Comparison of ENCODE assay signal across 8 cellular contexts in genomic region chr4:1683903-1684755, GRCh38. TPM values are rescaled to one million over a fixed set of nuclear protein-coding genes. Genes with fewer than 3 reads are reported as not detected.
DNase-seq lines count a peak whose midpoint lies in the region; ATAC-seq and TF ChIP-seq lines count a peak whose summit lies in the region.

TSS of gene FAM53A (minus strand) at chr4:1684313. CDS start at chr4:1668741, 15,572 bp downstream.

- peak in 2 of 6 experiments; percentile 12 to 34 for TF ChIP-seq CTCF in Peyer's patch (IDR thresholded peaks at IDR 0.05)
- no peak for TF ChIP-seq CTCF in fibroblast of lung (conservative IDR thresholded peaks at IDR 0.05 in 1 of 2, IDR thresholded peaks at IDR 0.05 in 1 of 2; ENCODE audit: low read depth in 1 of 2, low read length in 2 of 2)

- peak within 1 kb of the TSS; percentile 56 for H3K27ac Mint-ChIP-seq in activated T-helper 17 cell treated with anti-CD3 and anti-CD28 coated beads, Interleukin-2, amount 50 U/mL, for 72 hours
- H3K27ac Mint-ChIP-seq in naive thymus-derived CD8-positive, alpha-beta T cell = peak within 1 kb of the TSS; percentile 56 to 97 (median 88)
- H3K27ac Mint-ChIP-seq in stimulated activated memory B cell treated with anti-CD40 and anti-IgM and Interleukin-4, amounts not matched to agents 10 μg/mL and 1 μg/mL and 100 μg/mL, for 72 hours = peak within 1 kb of the TSS; percentile 75

- H3K27me3 Mint-ChIP-seq in activated T-helper 17 cell treated with anti-CD3 and anti-CD28 coated beads, Interleukin-2, amount 50 U/mL, for 72 hours = no peaks in the 10 kb centered on the region
- no peaks in the 10 kb centered on the region for H3K27me3 Mint-ChIP-seq in naive thymus-derived CD8-positive, alpha-beta T cell
- no peaks in the 10 kb centered on the region for H3K27me3 Mint-ChIP-seq in stimulated activated memory B cell treated with anti-CD40 and anti-IgM and Interleukin-4, amounts not matched to agents 10 μg/mL and 1 μg/mL and 100 μg/mL, for 72 hours

- ATAC-seq in GM21447 (IDR thresholded peaks at IDR 0.05; ENCODE audit: unreplicated experiment) = peak; percentile 78
- peak; percentile 96 for ATAC-seq in activated T-helper 17 cell treated with anti-CD3 and anti-CD28 coated beads, Interleukin-2, amount 50 U/mL, for 72 hours (replicated peaks)
- ATAC-seq in naive thymus-derived CD8-positive, alpha-beta T cell = peak; percentile 85 to 87
- peak; percentile 96 for ATAC-seq in stimulated activated memory B cell treated with anti-CD40 and anti-IgM and Interleukin-4, amounts not matched to agents 10 μg/mL and 1 μg/mL and 100 μg/mL, for 72 hours

- peak; percentile 97 for DNase-seq in D341Med (ENCODE audit: low spot score)
- peak; percentile 88 for DNase-seq in HuH-7.5 (ENCODE audit: low spot score)
- peak; percentile 95 to 97 (median 97) for DNase-seq in Peyer's patch
- peak; percentile 73 to 83 for DNase-seq in fibroblast of lung (ENCODE audit: low read depth in 2 of 2)
- peak; percentile 83 to 97 (median 92) for DNase-seq in naive thymus-derived CD8-positive, alpha-beta T cell

- H3K4me2 ChIP-seq in fibroblast of lung (ENCODE audit: extremely low read depth, insufficient read depth, low read length) = peak within 1 kb of the TSS; percentile 94

- H3K36me3 ChIP-seq in Peyer's patch (no peaks in the 10 kb centered on the region), fibroblast of lung (ENCODE audit: control insufficient read depth, insufficient read depth, low read length) (no peaks in the 10 kb centered on the region)

- POLR2A ChIA-PET in naive thymus-derived CD8-positive, alpha-beta T cell (lab: Charles Lee) = interaction anchor here (1.2 to 1.9 kb wide), 2 partner anchors 28 to 104 kb away, joined by 3 to 7 read pairs; partner anchors contain the start of gene SLBP

- H3K4me3 ChIP-seq in Peyer's patch = peak within 1 kb of the TSS; percentile 63 to 82 (median 74)
- H3K4me3 ChIP-seq in fibroblast of lung (replicated peaks in 1 of 4; ENCODE audit: control extremely low read depth in 1 of 4, insufficient read depth in 1 of 4, low read depth in 3 of 4, low read length in 4 of 4) = peak within 1 kb of the TSS; percentile 61 to 78 (median 65)

- no peaks in the 10 kb centered on the region for H3K9me3 ChIP-seq in Peyer's patch
- no peaks in the 10 kb centered on the region for H3K9me3 ChIP-seq in fibroblast of lung (ENCODE audit: control insufficient read depth, insufficient read depth, low read depth, low read length)

- H3K79me2 ChIP-seq in fibroblast of lung (ENCODE audit: control insufficient read depth, insufficient read depth, low read length) = no peaks in the 10 kb centered on the region

- peaks cover 11% of the 10 kb centered on the region for H3K4me1 Mint-ChIP-seq in activated T-helper 17 cell treated with anti-CD3 and anti-CD28 coated beads, Interleukin-2, amount 50 U/mL, for 72 hours
- peaks cover 6 to 10% (median 10%) of the 10 kb centered on the region in 4 donors for H3K4me1 Mint-ChIP-seq in naive thymus-derived CD8-positive, alpha-beta T cell
- peaks cover 10% of the 10 kb centered on the region for H3K4me1 Mint-ChIP-seq in stimulated activated memory B cell treated with anti-CD40 and anti-IgM and Interleukin-4, amounts not matched to agents 10 μg/mL and 1 μg/mL and 100 μg/mL, for 72 hours

- H4K20me1 ChIP-seq in fibroblast of lung (ENCODE audit: control insufficient read depth, extremely low read depth, insufficient read depth, low read length) = no peaks in the 10 kb centered on the region

- H3K9me3 Mint-ChIP-seq in activated T-helper 17 cell treated with anti-CD3 and anti-CD28 coated beads, Interleukin-2, amount 50 U/mL, for 72 hours = no peaks in the 10 kb centered on the region
- no peaks in the 10 kb centered on the region for H3K9me3 Mint-ChIP-seq in naive thymus-derived CD8-positive, alpha-beta T cell
- H3K9me3 Mint-ChIP-seq in stimulated activated memory B cell treated with anti-CD40 and anti-IgM and Interleukin-4, amounts not matched to agents 10 μg/mL and 1 μg/mL and 100 μg/mL, for 72 hours = no peaks in the 10 kb centered on the region

- peaks cover 5% of the 10 kb centered on the region for H3K36me3 Mint-ChIP-seq in activated T-helper 17 cell treated with anti-CD3 and anti-CD28 coated beads, Interleukin-2, amount 50 U/mL, for 72 hours (ENCODE audit: low read depth)
- H3K36me3 Mint-ChIP-seq in naive thymus-derived CD8-positive, alpha-beta T cell = no peaks in the 10 kb centered on the region
- H3K36me3 Mint-ChIP-seq in stimulated activated memory B cell treated with anti-CD40 and anti-IgM and Interleukin-4, amounts not matched to agents 10 μg/mL and 1 μg/mL and 100 μg/mL, for 72 hours = no peaks in the 10 kb centered on the region

- H3K27ac ChIP-seq in Peyer's patch (peak within 1 kb of the TSS; percentile 67 to 79 (median 72)), fibroblast of lung (ENCODE audit: insufficient read depth, low read length) (peak within 1 kb of the TSS; percentile 90)

- H2AFZ ChIP-seq in fibroblast of lung (ENCODE audit: low read length) = peak within 1 kb of the TSS; percentile 77

- peak within 1 kb of the TSS; percentile 73 for H3K9ac ChIP-seq in fibroblast of lung (ENCODE audit: insufficient read depth, low read length)

- peaks cover 0 to 12% (median 0%) of the 10 kb centered on the region in 4 donors for H3K4me1 ChIP-seq in Peyer's patch
- peaks cover 5% of the 10 kb centered on the region for H3K4me1 ChIP-seq in fibroblast of lung (ENCODE audit: control insufficient read depth, extremely low read depth, insufficient read depth, low read length)

- H3K27me3 ChIP-seq in Peyer's patch = no peaks in the 10 kb centered on the region
- H3K27me3 ChIP-seq in fibroblast of lung (ENCODE audit: control insufficient read depth, insufficient read depth, low read length) = no peaks in the 10 kb centered on the region

- TF ChIP-seq POLR2A in Peyer's patch (IDR thresholded peaks at IDR 0.05) = no peak

- peak within 1 kb of the TSS; percentile 83 for H3K4me3 Mint-ChIP-seq in activated T-helper 17 cell treated with anti-CD3 and anti-CD28 coated beads, Interleukin-2, amount 50 U/mL, for 72 hours
- H3K4me3 Mint-ChIP-seq in naive thymus-derived CD8-positive, alpha-beta T cell = peak within 1 kb of the TSS; percentile 83 to 94 (median 92)
- peak within 1 kb of the TSS; percentile 84 for H3K4me3 Mint-ChIP-seq in stimulated activated memory B cell treated with anti-CD40 and anti-IgM and Interleukin-4, amounts not matched to agents 10 μg/mL and 1 μg/mL and 100 μg/mL, for 72 hours

RNA-seq across cellular contexts. Expression of gene FAM53A, which starts in this region (rescaled TPM):
- 1 to 10 TPM in 3 of 4 donors, not detected in 1; 1.5 to 8.3 (median 1.8) TPM for total RNA-seq in Peyer's patch
- total RNA-seq in activated T-helper 17 cell treated with anti-CD3 and anti-CD28 coated beads, Interleukin-2, amount 50 U/mL, for 72 hours = 1 to 10 TPM; 1.8 to 2.6 TPM
- total RNA-seq in fibroblast of lung = 0.77 and 0.99 TPM in 2 replicates
- 0.65 and 0.86 TPM in 2 replicates for polyA plus RNA-seq in fibroblast of lung
- 1.6 and 1.7 TPM in 2 replicates for polyA plus RNA-seq in fibroblast of lung (2012)
- 0.24 TPM in 1 of 2 replicates, not detected in the other for polyA minus RNA-seq in fibroblast of lung (ENCODE audit: low replicate concordance)
- total RNA-seq in naive thymus-derived CD8-positive, alpha-beta T cell = 1 to 10 TPM; 1.1 to 1.3 TPM
- polyA plus RNA-seq in naive thymus-derived CD8-positive, alpha-beta T cell = 1 to 10 TPM in 2 of 3 donors, under 1 TPM in 1; 0.64 to 1.7 (median 1.2) TPM

Comparison
In these comparisons a context has a peak if more than half of its experiments do, and no peak if none do; other contexts are left out.
1. Peak in every context shown above with its lines: DNase-seq, ATAC-seq, H3K4me3 ChIP-seq and H3K27ac ChIP-seq.